13 cellular contexts compared by ENCODE assay signal in the genomic region with DNA sequence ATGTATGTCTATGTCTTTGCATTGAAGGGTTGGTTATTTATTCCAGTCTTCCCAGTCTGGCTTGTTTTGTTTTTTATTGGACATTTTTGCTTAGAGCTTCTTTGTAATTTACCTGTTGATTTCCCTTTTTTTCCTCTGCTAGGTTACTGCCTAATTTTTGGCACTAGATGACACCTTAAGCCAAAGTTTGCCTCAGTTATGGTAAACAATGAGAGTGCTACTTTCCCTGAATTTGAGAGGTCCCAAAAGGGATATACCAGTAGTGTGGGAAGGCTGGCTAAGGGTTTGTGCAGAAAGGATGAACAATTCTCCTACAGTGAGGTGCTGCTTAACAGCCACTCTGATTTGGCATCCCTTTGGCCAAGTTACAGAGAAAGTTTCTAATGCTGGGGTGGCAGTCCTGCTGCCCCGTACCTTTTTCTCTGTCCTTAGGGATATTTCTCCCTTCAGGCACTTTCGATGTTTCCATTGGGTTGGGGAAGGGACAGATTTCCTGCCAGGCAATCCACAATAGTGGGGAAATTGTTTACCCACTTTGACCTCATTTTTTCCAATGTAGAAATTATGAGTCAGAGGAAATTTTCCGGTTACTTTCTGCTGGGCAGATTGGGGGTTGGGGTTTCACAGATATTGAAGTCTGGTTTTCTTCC.
DNase-seq lines count a peak whose midpoint lies in the region; ATAC-seq and TF ChIP-seq lines count a peak whose summit lies in the region.
"Had no signal": no experiment of that assay in that cellular context is flagged by ENCODE, and none has a peak within 500 bp of the region (broad histone marks: within the 10 kb centered on the region; RNA-seq: fewer than 3 reads in every experiment).

No MANE protein-coding gene starts in this region.

- H3K36me3 ChIP-seq in hepatocyte (replicated peaks; ENCODE audit: insufficient read depth, low read depth) (no peaks in the 10 kb centered on the region), upper lobe of left lung (no peaks in the 10 kb centered on the region)

- H4K20me1 ChIP-seq in hepatocyte (ENCODE audit: insufficient read depth, poor library complexity, severe bottlenecking) = no peaks in the 10 kb centered on the region

- DNase-seq in HFFc6 = peak; percentile 42
- DNase-seq in astrocyte of the hippocampus (ENCODE audit: low read depth, low spot score) = peak; percentile 52
- DNase-seq in hepatocyte (ENCODE audit: low spot score) = peak; percentile 39
- DNase-seq in upper lobe of left lung = no peak
- no peak for DNase-seq in stimulated activated naive CD8-positive, alpha-beta T cell treated with anti-CD3 and anti-CD28 coated beads, Interleukin-15, Interleukin-2, amounts not matched to agents 100 U/mL and 50 U/mL, for 24 hours
- DNase-seq in NCI-H1694 (lab: John Stamatoyannopoulos, UW) = no peak
- DNase-seq in GM10266 (ENCODE audit: extremely low spot score) = no peak
- DNase-seq: activated gamma-delta T cell; effector memory CD4-positive, alpha-beta T cell; left cardiac atrium; SIG-M5 had no signal

- no peak overlapping the region for H3K4me3 ChIP-seq in hepatocyte
- no peak overlapping the region for H3K4me3 ChIP-seq in upper lobe of left lung

- H3K9me2 ChIP-seq in hepatocyte (replicated peaks; ENCODE audit: insufficient read depth) = no peaks in the 10 kb centered on the region

- H3K27ac ChIP-seq in hepatocyte = peak overlapping the region; percentile 62
- H3K27ac ChIP-seq in upper lobe of left lung = peak overlapping the region in 3 of 4 donors; percentile 28 to 67 (median 62)
- H3K27ac ChIP-seq: KMS-11 had no signal

- peak in 2 of 4 donors; percentile 47 to 88 for TF ChIP-seq EP300 in upper lobe of left lung (IDR thresholded peaks at IDR 0.05)

- H3K4me1 ChIP-seq in hepatocyte (ENCODE audit: insufficient read depth) (no peaks in the 10 kb centered on the region), upper lobe of left lung (peaks cover 0 to 23% (median 7%) of the 10 kb centered on the region in 4 donors)

- no peaks in the 10 kb centered on the region; the same call in none of the 2 replicates for H3K27me3 Mint-ChIP-seq in HFFc6 (ENCODE audit: insufficient read depth)

- peaks cover 10% of the 10 kb centered on the region; the same call in 1 of the 2 replicates for H3K9me3 Mint-ChIP-seq in HFFc6

- H3K27ac Mint-ChIP-seq in HFFc6 = peak overlapping the region; percentile 79

- no peak for TF ChIP-seq POLR2A in upper lobe of left lung (IDR thresholded peaks at IDR 0.05)

- TF ChIP-seq CTCF in HFFc6 (IDR thresholded peaks at IDR 0.05) (no peak), hepatocyte (IDR thresholded peaks at IDR 0.05; ENCODE audit: poor library complexity) (no peak), upper lobe of left lung (IDR thresholded peaks at IDR 0.05) (no peak), GM10266 (IDR thresholded peaks at IDR 0.05; ENCODE audit: control insufficient read depth, insufficient read depth, low read depth, missing control alignments) (no peak)

- no peaks in the 10 kb centered on the region for H3K79me2 ChIP-seq in hepatocyte

- H3K27me3 ChIP-seq in hepatocyte (no peaks in the 10 kb centered on the region), upper lobe of left lung (no peaks in the 10 kb centered on the region)

- H3K4me3 Mint-ChIP-seq in HFFc6 = peak overlapping the region; percentile 70

- H3K4me1 Mint-ChIP-seq in HFFc6 (ENCODE audit: low read depth) = peaks cover 66% of the 10 kb centered on the region

- no peak overlapping the region for H2AFZ ChIP-seq in hepatocyte

- H3K9me3 ChIP-seq in hepatocyte (ENCODE audit: low read depth) (no peaks in the 10 kb centered on the region), upper lobe of left lung (no peaks in the 10 kb centered on the region)

- H3K36me3 Mint-ChIP-seq in HFFc6 (ENCODE audit: low read depth) = peaks cover 19% of the 10 kb centered on the region; the same call in 1 of the 2 replicates

- WGBS in hepatocyte (ENCODE audit: low lambda C conversion rate, missing lambda C conversion rate) = 77% methylated on average over 3 of the region's 3 CpGs
- WGBS in upper lobe of left lung, 2 donors = 47 to 58% methylated on average over 3 of the region's 3 CpGs

- no peak overlapping the region for H3K4me2 ChIP-seq in hepatocyte
- H3K4me2 ChIP-seq: KMS-11 had no signal

- no peak for ATAC-seq in upper lobe of left lung (ENCODE audit: low FRiP score in 2 of 2)
- ATAC-seq in stimulated activated naive CD8-positive, alpha-beta T cell treated with anti-CD3 and anti-CD28 coated beads, Interleukin-15, Interleukin-2, amounts not matched to agents 100 U/mL and 50 U/mL, for 24 hours = no peak
- ATAC-seq in GM18907 (IDR thresholded peaks at IDR 0.05; ENCODE audit: unreplicated experiment) = no peak

Comparison
In these comparisons a context has a peak if more than half of its experiments do, and no peak if none do; other contexts are left out.
1. DNase-seq: peak in HFFc6 (single experiment), astrocyte of the hippocampus (single experiment) and hepatocyte (single experiment); none in upper lobe of left lung (0 of 2), stimulated activated naive CD8-positive, alpha-beta T cell treated with anti-CD3 and anti-CD28 coated beads, Interleukin-15, Interleukin-2, amounts not matched to agents 100 U/mL and 50 U/mL, for 24 hours (single experiment), NCI-H1694 (single experiment) and GM10266 (single experiment).